Comparison of ENCODE assay signal across 13 cellular contexts in genomic region chr1:172708452-172708851, GRCh38. TPM values are rescaled to one million over a fixed set of nuclear protein-coding genes. Genes with fewer than 3 reads are reported as not detected.
DNase-seq lines count a peak whose midpoint lies in the region; ATAC-seq and TF ChIP-seq lines count a peak whose summit lies in the region.
"Had no signal": no experiment of that assay in that cellular context is flagged by ENCODE, and none has a peak within 500 bp of the region (broad histone marks: within the 10 kb centered on the region; RNA-seq: fewer than 3 reads in every experiment).

No MANE protein-coding gene starts in this region.

- H3K9me3 Mint-ChIP-seq in activated naive CD8-positive, alpha-beta T cell treated with anti-CD3 and anti-CD28 coated beads, Interleukin-2, amount 50 U/mL, for 24 hours: no peaks in the 10 kb centered on the region
- H3K9me3 Mint-ChIP-seq in stimulated activated naive CD8-positive, alpha-beta T cell treated with anti-CD3 and anti-CD28 coated beads, Interleukin-15, amount 100 ng/mL, for 72 hours: no peaks in the 10 kb centered on the region

- no peaks in the 10 kb centered on the region for H3K9me3 ChIP-seq in hepatocyte (ENCODE audit: low read depth)
- H3K9me3 ChIP-seq: gastrocnemius medialis had no signal

- no peaks in the 10 kb centered on the region for H3K27me3 ChIP-seq in hepatocyte
- H3K27me3 ChIP-seq: brain microvascular endothelial cell, gastrocnemius medialis had no signal

- no peaks in the 10 kb centered on the region for H3K36me3 ChIP-seq in hepatocyte (replicated peaks; ENCODE audit: insufficient read depth, low read depth)
- H3K36me3 ChIP-seq: brain microvascular endothelial cell, gastrocnemius medialis had no signal

- no peaks in the 10 kb centered on the region for H3K4me1 ChIP-seq in hepatocyte (ENCODE audit: insufficient read depth)
- H3K4me1 ChIP-seq: gastrocnemius medialis had no signal

- H3K4me3 ChIP-seq in hepatocyte: no peak overlapping the region
- H3K4me3 ChIP-seq: gastrocnemius medialis had no signal

- no peaks in the 10 kb centered on the region for H3K9me2 ChIP-seq in hepatocyte (replicated peaks; ENCODE audit: insufficient read depth)

- no peak for TF ChIP-seq CTCF in hepatocyte (IDR thresholded peaks at IDR 0.05; ENCODE audit: poor library complexity)

- no peak overlapping the region for H3K27ac ChIP-seq in hepatocyte
- H3K27ac ChIP-seq: brain microvascular endothelial cell, gastrocnemius medialis had no signal

- H3K27ac Mint-ChIP-seq in activated naive CD8-positive, alpha-beta T cell treated with anti-CD3 and anti-CD28 coated beads, Interleukin-2, amount 50 U/mL, for 24 hours: no peak overlapping the region
- peak overlapping the region in 1 of 2 donors; percentile 75 for H3K27ac Mint-ChIP-seq in stimulated activated naive CD8-positive, alpha-beta T cell treated with anti-CD3 and anti-CD28 coated beads, Interleukin-15, amount 100 ng/mL, for 72 hours

- peak overlapping the region; percentile 40 for H3K4me3 Mint-ChIP-seq in activated naive CD8-positive, alpha-beta T cell treated with anti-CD3 and anti-CD28 coated beads, Interleukin-2, amount 50 U/mL, for 24 hours
- H3K4me3 Mint-ChIP-seq in stimulated activated naive CD8-positive, alpha-beta T cell treated with anti-CD3 and anti-CD28 coated beads, Interleukin-15, amount 100 ng/mL, for 72 hours: peak overlapping the region; percentile 27 to 64

- no peaks in the 10 kb centered on the region for H3K79me2 ChIP-seq in hepatocyte

- H4K20me1 ChIP-seq in hepatocyte (ENCODE audit: insufficient read depth, poor library complexity, severe bottlenecking): no peaks in the 10 kb centered on the region

- H3K27me3 Mint-ChIP-seq in activated naive CD8-positive, alpha-beta T cell treated with anti-CD3 and anti-CD28 coated beads, Interleukin-2, amount 50 U/mL, for 24 hours: no peaks in the 10 kb centered on the region
- H3K27me3 Mint-ChIP-seq in stimulated activated naive CD8-positive, alpha-beta T cell treated with anti-CD3 and anti-CD28 coated beads, Interleukin-15, amount 100 ng/mL, for 72 hours: peaks cover 6% of the 10 kb centered on the region

- peak; percentile 91 for ATAC-seq in activated naive CD8-positive, alpha-beta T cell treated with anti-CD3 and anti-CD28 coated beads, Interleukin-2, amount 50 U/mL, for 24 hours
- peak; percentile 87 for ATAC-seq in stimulated activated naive CD8-positive, alpha-beta T cell treated with anti-CD3 and anti-CD28 coated beads, Interleukin-15, amount 100 ng/mL, for 72 hours
- ATAC-seq: gastrocnemius medialis had no signal

- no peak overlapping the region for H2AFZ ChIP-seq in hepatocyte

- peak; percentile 27 to 39 for DNase-seq in stimulated activated CD8-positive, alpha-beta memory T cell treated with anti-CD3 and anti-CD28 coated beads, Interleukin-4, amount 100 ng/mL, for 4 hours (ENCODE audit: low read depth in 2 of 2, low spot score in 1 of 2)
- no peak for DNase-seq in stimulated activated CD8-positive, alpha-beta memory T cell treated with anti-CD3 and anti-CD28 coated beads, Interleukin-4, amount 100 ng/mL, for 48 hours
- DNase-seq in activated CD4-positive, alpha-beta T cell treated with anti-CD3 and anti-CD28 coated beads, Interleukin-2, amount 50 U/mL, for 1 hour: peak; percentile 27
- DNase-seq in activated naive CD8-positive, alpha-beta T cell treated with anti-CD3 and anti-CD28 coated beads, Interleukin-2, amount 50 U/mL, for 24 hours: no peak
- DNase-seq in stimulated activated naive CD8-positive, alpha-beta T cell treated with anti-CD3 and anti-CD28 coated beads, Interleukin-15, amount 100 ng/mL, for 72 hours: peak in 1 of 2 donors; percentile 46
- DNase-seq in KBM-7 (no peak), kidney tubule cell (ENCODE audit: low spot score) (no peak), hepatocyte (ENCODE audit: low spot score) (no peak)
- DNase-seq: brain microvascular endothelial cell, EL, gastrocnemius medialis, kidney had no signal

- H3K4me1 Mint-ChIP-seq in activated naive CD8-positive, alpha-beta T cell treated with anti-CD3 and anti-CD28 coated beads, Interleukin-2, amount 50 U/mL, for 24 hours: peaks cover 4% of the 10 kb centered on the region
- H3K4me1 Mint-ChIP-seq in stimulated activated naive CD8-positive, alpha-beta T cell treated with anti-CD3 and anti-CD28 coated beads, Interleukin-15, amount 100 ng/mL, for 72 hours: peaks cover 16% of the 10 kb centered on the region

- H3K36me3 Mint-ChIP-seq in activated naive CD8-positive, alpha-beta T cell treated with anti-CD3 and anti-CD28 coated beads, Interleukin-2, amount 50 U/mL, for 24 hours (ENCODE audit: low read depth): no peaks in the 10 kb centered on the region

- WGBS in hepatocyte (ENCODE audit: low lambda C conversion rate, missing lambda C conversion rate): 48% methylated on average over 2 of the region's 2 CpGs

- in situ Hi-C loops in KBM-7 (cut with MboI; ENCODE audit: low pct_unique_long_range_greater_than_20kb, low sequenced_read_pairs): no loop called here

- H3K4me2 ChIP-seq in hepatocyte: no peak overlapping the region

RNA-seq across cellular contexts. Expression of gene FASLG, which starts 49.5 kb away (rescaled TPM):
- not detected in 2 replicates for total RNA-seq in hepatocyte
- polyA plus RNA-seq in hepatocyte: not detected in 2 replicates
- total RNA-seq: gastrocnemius medialis, H4 had no signal

Comparison
In these comparisons a context has a peak if more than half of its experiments do, and no peak if none do; other contexts are left out.
1. DNase-seq: peak in stimulated activated CD8-positive, alpha-beta memory T cell treated with anti-CD3 and anti-CD28 coated beads, Interleukin-4, amount 100 ng/mL, for 4 hours (2 of 2) and activated CD4-positive, alpha-beta T cell treated with anti-CD3 and anti-CD28 coated beads, Interleukin-2, amount 50 U/mL, for 1 hour (single experiment); none in stimulated activated CD8-positive, alpha-beta memory T cell treated with anti-CD3 and anti-CD28 coated beads, Interleukin-4, amount 100 ng/mL, for 48 hours (single experiment), activated naive CD8-positive, alpha-beta T cell treated with anti-CD3 and anti-CD28 coated beads, Interleukin-2, amount 50 U/mL, for 24 hours (single experiment), KBM-7 (single experiment), kidney tubule cell (single experiment) and hepatocyte (single experiment).